In the genomic region with DNA sequence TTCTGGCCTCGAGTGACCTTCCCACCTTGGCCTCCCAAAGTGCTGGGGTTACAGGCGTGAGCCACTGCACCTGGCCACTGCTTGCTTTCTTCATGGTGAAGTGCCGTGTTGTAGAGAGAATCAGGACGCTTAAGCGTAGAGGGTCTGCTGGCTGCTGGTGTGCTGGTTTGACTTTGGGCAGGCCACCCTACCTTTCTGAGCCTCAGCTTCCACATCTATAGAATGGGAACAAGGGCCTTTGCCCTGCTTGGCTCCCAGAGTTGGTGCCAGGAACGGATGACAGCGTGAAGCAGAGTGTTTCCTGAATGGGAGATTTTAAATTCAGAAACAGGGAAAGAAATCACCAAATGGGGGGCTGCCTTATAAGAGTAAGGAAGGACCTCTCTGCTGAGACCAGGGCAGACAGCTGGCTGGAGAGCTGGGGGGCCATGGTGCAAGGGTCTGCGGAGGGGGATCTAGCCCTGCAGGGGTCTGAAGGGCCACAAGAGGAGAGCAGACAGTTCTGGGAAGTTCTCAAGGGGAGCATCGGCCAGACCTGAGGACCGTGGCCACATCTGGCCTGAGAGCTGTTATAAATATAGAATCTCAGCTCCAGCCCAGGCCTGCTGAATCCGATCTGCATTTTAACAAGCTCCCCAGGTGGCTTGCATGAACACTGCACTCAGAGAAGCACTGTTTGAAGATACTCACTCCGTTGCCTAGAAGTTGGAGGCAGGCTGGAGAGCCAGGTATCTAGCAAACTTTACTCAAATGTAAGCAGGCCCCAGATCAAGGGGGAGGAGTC, we compare ENCODE assay signal across 1 cellular context.
TF ChIP-seq lines count a peak whose summit lies in the region.

No MANE protein-coding gene starts in this region.

TF ChIP-seq in SK-N-SH, 30 proteins besides CTCF, POLR2A, EP300 and RAD21 (continued from another document):
- TF ChIP-seq, protein P1, sequence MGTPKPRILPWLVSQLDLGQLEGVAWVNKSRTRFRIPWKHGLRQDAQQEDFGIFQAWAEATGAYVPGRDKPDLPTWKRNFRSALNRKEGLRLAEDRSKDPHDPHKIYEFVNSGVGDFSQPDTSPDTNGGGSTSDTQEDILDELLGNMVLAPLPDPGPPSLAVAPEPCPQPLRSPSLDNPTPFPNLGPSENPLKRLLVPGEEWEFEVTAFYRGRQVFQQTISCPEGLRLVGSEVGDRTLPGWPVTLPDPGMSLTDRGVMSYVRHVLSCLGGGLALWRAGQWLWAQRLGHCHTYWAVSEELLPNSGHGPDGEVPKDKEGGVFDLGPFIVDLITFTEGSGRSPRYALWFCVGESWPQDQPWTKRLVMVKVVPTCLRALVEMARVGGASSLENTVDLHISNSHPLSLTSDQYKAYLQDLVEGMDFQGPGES (IDR thresholded peaks at IDR 0.05; ENCODE audit: low read depth, low read length), result no peak
- TF ChIP-seq NFIC (IDR thresholded peaks at IDR 0.05; ENCODE audit: borderline replicate concordance) (no peak), TEAD4 (IDR thresholded peaks at IDR 0.05; ENCODE audit: borderline replicate concordance, insufficient read depth) (no peak), FOXJ3 (CRISPR knock-in tag; IDR thresholded peaks at IDR 0.05) (no peak), RCOR1 (IDR thresholded peaks at IDR 0.05; ENCODE audit: low read length) (no peak), RXRA (IDR thresholded peaks at IDR 0.05; ENCODE audit: borderline replicate concordance, low read depth) (no peak), GABPA (IDR thresholded peaks at IDR 0.05; ENCODE audit: low read depth) (no peak), YY1 (IDR thresholded peaks at IDR 0.05; ENCODE audit: low read depth) (no peak), GATA2 (CRISPR knock-in tag; IDR thresholded peaks at IDR 0.05) (no peak), EZH2phosphoT487 (IDR thresholded peaks at IDR 0.05; ENCODE audit: borderline replicate concordance, low read depth) (no peak), FOSL2 (IDR thresholded peaks at IDR 0.05; ENCODE audit: borderline replicate concordance, low read depth) (no peak), SMC3 (IDR thresholded peaks at IDR 0.05; ENCODE audit: low read depth, low read length) (no peak), NRF1 (IDR thresholded peaks at IDR 0.05; ENCODE audit: low read depth, low read length) (no peak), MXI1 (IDR thresholded peaks at IDR 0.05; ENCODE audit: low read depth, low read length) (no peak), TCF12 (IDR thresholded peaks at IDR 0.05) (no peak)
- TF ChIP-seq, protein P2, sequence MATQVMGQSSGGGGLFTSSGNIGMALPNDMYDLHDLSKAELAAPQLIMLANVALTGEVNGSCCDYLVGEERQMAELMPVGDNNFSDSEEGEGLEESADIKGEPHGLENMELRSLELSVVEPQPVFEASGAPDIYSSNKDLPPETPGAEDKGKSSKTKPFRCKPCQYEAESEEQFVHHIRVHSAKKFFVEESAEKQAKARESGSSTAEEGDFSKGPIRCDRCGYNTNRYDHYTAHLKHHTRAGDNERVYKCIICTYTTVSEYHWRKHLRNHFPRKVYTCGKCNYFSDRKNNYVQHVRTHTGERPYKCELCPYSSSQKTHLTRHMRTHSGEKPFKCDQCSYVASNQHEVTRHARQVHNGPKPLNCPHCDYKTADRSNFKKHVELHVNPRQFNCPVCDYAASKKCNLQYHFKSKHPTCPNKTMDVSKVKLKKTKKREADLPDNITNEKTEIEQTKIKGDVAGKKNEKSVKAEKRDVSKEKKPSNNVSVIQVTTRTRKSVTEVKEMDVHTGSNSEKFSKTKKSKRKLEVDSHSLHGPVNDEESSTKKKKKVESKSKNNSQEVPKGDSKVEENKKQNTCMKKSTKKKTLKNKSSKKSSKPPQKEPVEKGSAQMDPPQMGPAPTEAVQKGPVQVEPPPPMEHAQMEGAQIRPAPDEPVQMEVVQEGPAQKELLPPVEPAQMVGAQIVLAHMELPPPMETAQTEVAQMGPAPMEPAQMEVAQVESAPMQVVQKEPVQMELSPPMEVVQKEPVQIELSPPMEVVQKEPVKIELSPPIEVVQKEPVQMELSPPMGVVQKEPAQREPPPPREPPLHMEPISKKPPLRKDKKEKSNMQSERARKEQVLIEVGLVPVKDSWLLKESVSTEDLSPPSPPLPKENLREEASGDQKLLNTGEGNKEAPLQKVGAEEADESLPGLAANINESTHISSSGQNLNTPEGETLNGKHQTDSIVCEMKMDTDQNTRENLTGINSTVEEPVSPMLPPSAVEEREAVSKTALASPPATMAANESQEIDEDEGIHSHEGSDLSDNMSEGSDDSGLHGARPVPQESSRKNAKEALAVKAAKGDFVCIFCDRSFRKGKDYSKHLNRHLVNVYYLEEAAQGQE (IDR thresholded peaks at IDR 0.05; ENCODE audit: low read depth, low read length), result no peak
- TF ChIP-seq, protein P3, sequence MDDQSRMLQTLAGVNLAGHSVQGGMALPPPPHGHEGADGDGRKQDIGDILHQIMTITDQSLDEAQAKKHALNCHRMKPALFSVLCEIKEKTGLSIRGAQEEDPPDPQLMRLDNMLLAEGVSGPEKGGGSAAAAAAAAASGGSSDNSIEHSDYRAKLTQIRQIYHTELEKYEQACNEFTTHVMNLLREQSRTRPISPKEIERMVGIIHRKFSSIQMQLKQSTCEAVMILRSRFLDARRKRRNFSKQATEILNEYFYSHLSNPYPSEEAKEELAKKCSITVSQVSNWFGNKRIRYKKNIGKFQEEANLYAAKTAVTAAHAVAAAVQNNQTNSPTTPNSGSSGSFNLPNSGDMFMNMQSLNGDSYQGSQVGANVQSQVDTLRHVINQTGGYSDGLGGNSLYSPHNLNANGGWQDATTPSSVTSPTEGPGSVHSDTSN (IDR thresholded peaks at IDR 0.05), result no peak
